18 cellular contexts compared by ENCODE assay signal in genomic region chr11:21909145-21909544, GRCh38.
DNase-seq lines count a peak whose midpoint lies in the region; ATAC-seq, FAIRE-seq and TF ChIP-seq lines count a peak whose summit lies in the region.
"Had no signal": no experiment of that assay in that cellular context is flagged by ENCODE, and none has a peak within 500 bp of the region (broad histone marks: within the 10 kb centered on the region; RNA-seq: fewer than 3 reads in every experiment).

No MANE protein-coding gene starts in this region.

- TF ChIP-seq CTCF in body of pancreas (IDR thresholded peaks at IDR 0.05) (no peak), pancreas (IDR thresholded peaks at IDR 0.05) (no peak)

- FAIRE-seq in pancreas (lab: Jason Lieb, UNC) (no peak), GM12892 (lab: Jason Lieb, UNC) (no peak)
- FAIRE-seq: RCC 7860 had no signal

- TF ChIP-seq POLR2A in body of pancreas (IDR thresholded peaks at IDR 0.05) (no peak), GM12892 (IDR thresholded peaks at IDR 0.05; ENCODE audit: low read depth, low read length) (no peak)

- H3K9me3 ChIP-seq in body of pancreas (no peaks in the 10 kb centered on the region), pancreas (no peaks in the 10 kb centered on the region)

- ATAC-seq in body of pancreas = peak; percentile 68
- peak; percentile 46 to 78 (median 58) for ATAC-seq in pancreas

- DNase-seq in DMS153 treated with DMSO at 0.1 percent for 48 hours (lab: John Stamatoyannopoulos, UW; ENCODE audit: unreplicated experiment) (peak; percentile 13), DMS153 (lab: John Stamatoyannopoulos, UW) (no peak), H4 (ENCODE audit: low spot score) (peak; percentile 49), body of pancreas (no peak), pancreas (no peak), DMS79 treated with DMSO at 0.1 percent for 48 hours (lab: John Stamatoyannopoulos, UW) (no peak), GF-D8 (lab: John Stamatoyannopoulos, UW) (no peak), GM12892 (ENCODE audit: insufficient read length) (no peak)
- DNase-seq: COR-L47, DND-41, GDM1, GOT3, NCI-H1092, NCI-H748 treated with DMSO at 0.1 percent for 48 hours, SHP77 had no signal

- 23 to 24% methylated on average over 2 of the region's 2 CpGs for WGBS in body of pancreas, 2 donors
- 19 to 27% methylated on average over 2 of the region's 2 CpGs for WGBS in pancreas, 2 donors

- no peak overlapping the region for H3K27ac ChIP-seq in body of pancreas
- H3K27ac ChIP-seq in pancreas = no peak overlapping the region
- H3K27ac ChIP-seq: 22Rv1 had no signal

- no peak overlapping the region for H3K4me3 ChIP-seq in body of pancreas
- no peak overlapping the region for H3K4me3 ChIP-seq in pancreas
- H3K4me3 ChIP-seq: BLaER1 treated with 17β-estradiol and CSF1 and Interleukin-3, amounts not matched to agents 10 nM and 100 nM had no signal

- intact Hi-C loops in body of pancreas (cut with DNase I) (no loop called here), pancreas (cut with DNase I) (no loop called here)

- H3K27me3 ChIP-seq in body of pancreas (no peaks in the 10 kb centered on the region), pancreas (no peaks in the 10 kb centered on the region)
- H3K27me3 ChIP-seq: BLaER1 treated with 17β-estradiol and CSF1 and Interleukin-3, amounts not matched to agents 10 nM and 100 nM had no signal

- H3K36me3 ChIP-seq in body of pancreas (replicated peaks in 1 of 2; ENCODE audit: insufficient read depth in 1 of 2, low read depth in 2 of 2) = no peaks in the 10 kb centered on the region
- H3K36me3 ChIP-seq in pancreas = no peaks in the 10 kb centered on the region
- H3K36me3 ChIP-seq: BLaER1 treated with 17β-estradiol and CSF1 and Interleukin-3, amounts not matched to agents 10 nM and 100 nM had no signal

- no peaks in the 10 kb centered on the region for H3K4me1 ChIP-seq in body of pancreas
- no peaks in the 10 kb centered on the region for H3K4me1 ChIP-seq in pancreas

Comparison
In these comparisons a context has a peak if more than half of its experiments do, and no peak if none do; other contexts are left out.
1. DNase-seq: peak in DMS153 treated with DMSO at 0.1 percent for 48 hours (single experiment) and H4 (single experiment); none in DMS153 (single experiment), body of pancreas (0 of 4), pancreas (0 of 6), DMS79 treated with DMSO at 0.1 percent for 48 hours (single experiment), GF-D8 (single experiment) and GM12892 (single experiment).